ENCODE assay signal across 22 cellular contexts in genomic region chr13:25862156-25862555, GRCh38.
DNase-seq lines count a peak whose midpoint lies in the region; ATAC-seq and TF ChIP-seq lines count a peak whose summit lies in the region.
"Had no signal": no experiment of that assay in that cellular context is flagged by ENCODE, and none has a peak within 500 bp of the region (broad histone marks: within the 10 kb centered on the region; RNA-seq: fewer than 3 reads in every experiment).

No MANE protein-coding gene starts in this region.

- no peaks in the 10 kb centered on the region for H3K27me3 Mint-ChIP-seq in stimulated activated naive CD8-positive, alpha-beta T cell treated with anti-CD3 and anti-CD28 coated beads, Interleukin-15, amount 100 ng/mL, for 72 hours
- H3K27me3 Mint-ChIP-seq in stimulated activated memory B cell treated with anti-CD40 and anti-IgM and Interleukin-4, amounts not matched to agents 10 μg/mL and 1 μg/mL and 100 μg/mL, for 72 hours, result peaks cover 16% of the 10 kb centered on the region
- peaks cover 0 to 7% (median 3%) of the 10 kb centered on the region in 3 donors for H3K27me3 Mint-ChIP-seq in CD14-positive monocyte (ENCODE audit: low read depth in 3 of 3)

- no peak overlapping the region for H3K23ac ChIP-seq in neuronal stem cell (ENCODE audit: low read depth, low read length, poor library complexity)

- no peaks in the 10 kb centered on the region for H3K4me1 Mint-ChIP-seq in stimulated activated naive CD8-positive, alpha-beta T cell treated with anti-CD3 and anti-CD28 coated beads, Interleukin-15, amount 100 ng/mL, for 72 hours
- H3K4me1 Mint-ChIP-seq in stimulated activated memory B cell treated with anti-CD40 and anti-IgM and Interleukin-4, amounts not matched to agents 10 μg/mL and 1 μg/mL and 100 μg/mL, for 72 hours, result no peaks in the 10 kb centered on the region
- peaks cover 5% of the 10 kb centered on the region for H3K4me1 Mint-ChIP-seq in CD14-positive monocyte
- H3K4me1 Mint-ChIP-seq: CD4-positive, alpha-beta memory T cell had no signal

- intact Hi-C loops in PC-3 (cut with micrococcal nuclease) (loop anchor here (5.0 kb wide), 1 partner anchor 40 kb away; no protein-coding TSS in a partner anchor), CD14-positive monocyte (cut with micrococcal nuclease) (no loop called here)

- TF ChIP-seq CTCF in PC-3 (conservative IDR thresholded peaks at IDR 0.05; ENCODE audit: low read depth, low read length), result no peak
- no peak for TF ChIP-seq CTCF in foreskin keratinocyte (conservative IDR thresholded peaks at IDR 0.05)
- TF ChIP-seq CTCF in CD14-positive monocyte (IDR thresholded peaks at IDR 0.05), result no peak

- no peak overlapping the region for H3K27ac ChIP-seq in PC-3 (ENCODE audit: low read length)
- peak overlapping the region; percentile 67 for H3K27ac ChIP-seq in foreskin keratinocyte
- no peak overlapping the region for H3K27ac ChIP-seq in neuronal stem cell (replicated peaks; ENCODE audit: low read length)
- H3K27ac ChIP-seq: A549; BLaER1 treated with 17β-estradiol and CSF1 and Interleukin-3, amounts not matched to agents 10 nM and 100 nM had no signal

- no peak overlapping the region for H3K14ac ChIP-seq in neuronal stem cell (ENCODE audit: low read length)

- H3K9me2 ChIP-seq in PC-3 (replicated peaks; ENCODE audit: low read length), result no peaks in the 10 kb centered on the region

- no peak overlapping the region for H2BK5ac ChIP-seq in neuronal stem cell (ENCODE audit: low read length)

- no peak overlapping the region for H3K27ac Mint-ChIP-seq in stimulated activated naive CD8-positive, alpha-beta T cell treated with anti-CD3 and anti-CD28 coated beads, Interleukin-15, amount 100 ng/mL, for 72 hours
- no peak overlapping the region for H3K27ac Mint-ChIP-seq in stimulated activated memory B cell treated with anti-CD40 and anti-IgM and Interleukin-4, amounts not matched to agents 10 μg/mL and 1 μg/mL and 100 μg/mL, for 72 hours
- peak overlapping the region in 1 of 7 donors; percentile 7 for H3K27ac Mint-ChIP-seq in CD14-positive monocyte

- H3K4me3 ChIP-seq in PC-3 (ENCODE audit: low read length) (no peak overlapping the region), neuronal stem cell (ENCODE audit: low read length in 2 of 2) (no peak overlapping the region)
- H3K4me3 ChIP-seq: A549; BLaER1 treated with 17β-estradiol and CSF1 and Interleukin-3, amounts not matched to agents 10 nM and 100 nM had no signal

- no peaks in the 10 kb centered on the region for H3K36me3 Mint-ChIP-seq in stimulated activated memory B cell treated with anti-CD40 and anti-IgM and Interleukin-4, amounts not matched to agents 10 μg/mL and 1 μg/mL and 100 μg/mL, for 72 hours
- H3K36me3 Mint-ChIP-seq in CD14-positive monocyte, result no peaks in the 10 kb centered on the region
- H3K36me3 Mint-ChIP-seq: CD4-positive, alpha-beta memory T cell had no signal

- POLR2A ChIA-PET in PC-3 (lab: Charles Lee; ENCODE audit: unreplicated experiment), result no interaction called here

- DNase-seq in PC-3, result peak; percentile 4
- peak; percentile 67 for DNase-seq in cerebellar cortex (ENCODE audit: low spot score)
- no peak for DNase-seq in foreskin keratinocyte
- DNase-seq in neuronal stem cell (ENCODE audit: low spot score), result no peak
- no peak for DNase-seq in stimulated activated naive CD8-positive, alpha-beta T cell treated with anti-CD3 and anti-CD28 coated beads, Interleukin-15, amount 100 ng/mL, for 72 hours
- DNase-seq in CD14-positive monocyte (ENCODE audit: low spot score), result no peak
- no peak for DNase-seq in stimulated activated CD4-positive, alpha-beta T cell treated with anti-CD3 and anti-CD28 coated beads, Interleukin-12 subunit alpha, Interleukin-12 subunit beta, amount 100 ng/mL, for 4 hours
- DNase-seq: 8988T; ACHN; AML-193; BE2C; Calu3; CD4-positive, alpha-beta memory T cell; COR-L47; DMS53; DMS79 treated with DMSO at 0.1 percent for 48 hours; GOT3; H7; HCEC 1CT had no signal

- peaks cover 10% of the 10 kb centered on the region for H3F3A ChIP-seq in PC-3 (ENCODE audit: low read length, unreplicated experiment)

- H3K4me2 ChIP-seq in PC-3 (ENCODE audit: low read length), result no peak overlapping the region
- H3K4me2 ChIP-seq in neuronal stem cell (ENCODE audit: insufficient read depth, low read length, poor library complexity, severe bottlenecking), result no peak overlapping the region
- H3K4me2 ChIP-seq: A549; BLaER1 treated with 17β-estradiol and CSF1 and Interleukin-3, amounts not matched to agents 10 nM and 100 nM had no signal

- CTCF ChIA-PET in PC-3 (lab: Charles Lee), result no interaction called here

- no peak overlapping the region for H3K4me3 Mint-ChIP-seq in stimulated activated naive CD8-positive, alpha-beta T cell treated with anti-CD3 and anti-CD28 coated beads, Interleukin-15, amount 100 ng/mL, for 72 hours
- no peak overlapping the region for H3K4me3 Mint-ChIP-seq in stimulated activated memory B cell treated with anti-CD40 and anti-IgM and Interleukin-4, amounts not matched to agents 10 μg/mL and 1 μg/mL and 100 μg/mL, for 72 hours
- no peak overlapping the region for H3K4me3 Mint-ChIP-seq in CD14-positive monocyte
- H3K4me3 Mint-ChIP-seq: CD4-positive, alpha-beta memory T cell had no signal

- no peaks in the 10 kb centered on the region for H3K9me3 Mint-ChIP-seq in stimulated activated naive CD8-positive, alpha-beta T cell treated with anti-CD3 and anti-CD28 coated beads, Interleukin-15, amount 100 ng/mL, for 72 hours
- no peaks in the 10 kb centered on the region for H3K9me3 Mint-ChIP-seq in stimulated activated memory B cell treated with anti-CD40 and anti-IgM and Interleukin-4, amounts not matched to agents 10 μg/mL and 1 μg/mL and 100 μg/mL, for 72 hours
- peaks cover 0 to 2% (median 0%) of the 10 kb centered on the region in 7 donors for H3K9me3 Mint-ChIP-seq in CD14-positive monocyte
- H3K9me3 Mint-ChIP-seq: CD4-positive, alpha-beta memory T cell had no signal

- H4K8ac ChIP-seq in neuronal stem cell (ENCODE audit: low read depth, low read length), result no peak overlapping the region

- H3K4ac ChIP-seq in neuronal stem cell (ENCODE audit: low read length), result no peak overlapping the region

- H2AFZ ChIP-seq in PC-3 (ENCODE audit: low read length) (no peak overlapping the region), neuronal stem cell (ENCODE audit: low read length) (no peak overlapping the region)

- H3K36me3 ChIP-seq in PC-3 (ENCODE audit: low read depth, low read length) (no peaks in the 10 kb centered on the region), neuronal stem cell (replicated peaks in 1 of 2; ENCODE audit: control insufficient read depth in 2 of 2, insufficient read depth in 2 of 2, low read length in 2 of 2) (no peaks in the 10 kb centered on the region)
- H3K36me3 ChIP-seq: BE2C; BLaER1 treated with 17β-estradiol and CSF1 and Interleukin-3, amounts not matched to agents 10 nM and 100 nM had no signal

- peak overlapping the region; percentile 11 for H3K18ac ChIP-seq in neuronal stem cell (ENCODE audit: low read length)

- no peak overlapping the region for H2AK5ac ChIP-seq in neuronal stem cell (ENCODE audit: low read depth, low read length)

- no CpG with 5 or more reads among the region's 4 CpGs for WGBS in neuronal stem cell (ENCODE audit: extremely low coverage in 2 of 2, insufficient read length in 2 of 2, insufficient replicate concordance in 1 of 2), 2 donors

- H3K4me1 ChIP-seq in PC-3 (ENCODE audit: insufficient read depth, low read length), result peaks cover 51% of the 10 kb centered on the region
- H3K4me1 ChIP-seq in foreskin keratinocyte, result peaks cover 31% of the 10 kb centered on the region
- peaks cover 0 to 6% of the 10 kb centered on the region in 2 donors for H3K4me1 ChIP-seq in neuronal stem cell (ENCODE audit: control insufficient read depth in 2 of 2, insufficient read depth in 1 of 2, low read depth in 1 of 2, low read length in 2 of 2)
- H3K4me1 ChIP-seq: A549, BE2C had no signal

- no peaks in the 10 kb centered on the region for H3K79me1 ChIP-seq in neuronal stem cell (ENCODE audit: low read depth, low read length)

- H2BK120ac ChIP-seq in neuronal stem cell (ENCODE audit: low read depth, low read length), result no peak overlapping the region

- no peaks in the 10 kb centered on the region for H3K9me3 ChIP-seq in PC-3 (ENCODE audit: low read length)
- no peaks in the 10 kb centered on the region for H3K9me3 ChIP-seq in neuronal stem cell (replicated peaks in 1 of 2; ENCODE audit: control insufficient read depth in 2 of 2, insufficient read depth in 1 of 2, low read depth in 1 of 2, low read length in 2 of 2)
- H3K9me3 ChIP-seq: A549; BE2C; BLaER1 treated with 17β-estradiol and CSF1 and Interleukin-3, amounts not matched to agents 10 nM and 100 nM had no signal

- H4K91ac ChIP-seq in neuronal stem cell (ENCODE audit: low read depth, low read length, poor library complexity), result no peak overlapping the region

- H2BK15ac ChIP-seq in neuronal stem cell (ENCODE audit: low read length), result no peak overlapping the region

- no peaks in the 10 kb centered on the region for H3K79me2 ChIP-seq in PC-3 (ENCODE audit: low read length)

- no peak overlapping the region for H2BK12ac ChIP-seq in neuronal stem cell (ENCODE audit: low read length)

- H3K9ac ChIP-seq in PC-3 (ENCODE audit: low read length) (no peak overlapping the region), neuronal stem cell (ENCODE audit: low read depth, low read length, poor library complexity) (no peak overlapping the region)
- H3K9ac ChIP-seq: BLaER1 treated with 17β-estradiol and CSF1 and Interleukin-3, amounts not matched to agents 10 nM and 100 nM had no signal

- H3K27me3 ChIP-seq in PC-3 (ENCODE audit: low read length) (no peaks in the 10 kb centered on the region), foreskin keratinocyte (no peaks in the 10 kb centered on the region), neuronal stem cell (ENCODE audit: control insufficient read depth in 3 of 3, insufficient read depth in 3 of 3, low read depth in 1 of 3, low read length in 3 of 3) (peaks cover 0 to 4% (median 0%) of the 10 kb centered on the region in 3 experiments)
- H3K27me3 ChIP-seq: BLaER1 treated with 17β-estradiol and CSF1 and Interleukin-3, amounts not matched to agents 10 nM and 100 nM had no signal

- no peak for ATAC-seq in PC-3
- no peak for ATAC-seq in foreskin keratinocyte
- no peak for ATAC-seq in stimulated activated naive CD8-positive, alpha-beta T cell treated with anti-CD3 and anti-CD28 coated beads, Interleukin-15, amount 100 ng/mL, for 72 hours
- no peak for ATAC-seq in stimulated activated memory B cell treated with anti-CD40 and anti-IgM and Interleukin-4, amounts not matched to agents 10 μg/mL and 1 μg/mL and 100 μg/mL, for 72 hours
- ATAC-seq: A549 had no signal

- H4K20me1 ChIP-seq in PC-3 (ENCODE audit: low read length), result no peaks in the 10 kb centered on the region
- H4K20me1 ChIP-seq: BLaER1 treated with 17β-estradiol and CSF1 and Interleukin-3, amounts not matched to agents 10 nM and 100 nM had no signal

- no TSS peak for BruUV-seq in PC-3 (replicated peaks; lab: Mats Ljungman, UMichigan)

Comparison
In these comparisons a context has a peak if more than half of its experiments do, and no peak if none do; other contexts are left out.
1. DNase-seq: peak in PC-3 (single experiment) and cerebellar cortex (single experiment); none in foreskin keratinocyte (0 of 2), neuronal stem cell (single experiment), stimulated activated naive CD8-positive, alpha-beta T cell treated with anti-CD3 and anti-CD28 coated beads, Interleukin-15, amount 100 ng/mL, for 72 hours (0 of 2), CD14-positive monocyte (single experiment) and stimulated activated CD4-positive, alpha-beta T cell treated with anti-CD3 and anti-CD28 coated beads, Interleukin-12 subunit alpha, Interleukin-12 subunit beta, amount 100 ng/mL, for 4 hours (single experiment).